Comparison of ENCODE assay signal across 8 cellular contexts in the genomic region with DNA sequence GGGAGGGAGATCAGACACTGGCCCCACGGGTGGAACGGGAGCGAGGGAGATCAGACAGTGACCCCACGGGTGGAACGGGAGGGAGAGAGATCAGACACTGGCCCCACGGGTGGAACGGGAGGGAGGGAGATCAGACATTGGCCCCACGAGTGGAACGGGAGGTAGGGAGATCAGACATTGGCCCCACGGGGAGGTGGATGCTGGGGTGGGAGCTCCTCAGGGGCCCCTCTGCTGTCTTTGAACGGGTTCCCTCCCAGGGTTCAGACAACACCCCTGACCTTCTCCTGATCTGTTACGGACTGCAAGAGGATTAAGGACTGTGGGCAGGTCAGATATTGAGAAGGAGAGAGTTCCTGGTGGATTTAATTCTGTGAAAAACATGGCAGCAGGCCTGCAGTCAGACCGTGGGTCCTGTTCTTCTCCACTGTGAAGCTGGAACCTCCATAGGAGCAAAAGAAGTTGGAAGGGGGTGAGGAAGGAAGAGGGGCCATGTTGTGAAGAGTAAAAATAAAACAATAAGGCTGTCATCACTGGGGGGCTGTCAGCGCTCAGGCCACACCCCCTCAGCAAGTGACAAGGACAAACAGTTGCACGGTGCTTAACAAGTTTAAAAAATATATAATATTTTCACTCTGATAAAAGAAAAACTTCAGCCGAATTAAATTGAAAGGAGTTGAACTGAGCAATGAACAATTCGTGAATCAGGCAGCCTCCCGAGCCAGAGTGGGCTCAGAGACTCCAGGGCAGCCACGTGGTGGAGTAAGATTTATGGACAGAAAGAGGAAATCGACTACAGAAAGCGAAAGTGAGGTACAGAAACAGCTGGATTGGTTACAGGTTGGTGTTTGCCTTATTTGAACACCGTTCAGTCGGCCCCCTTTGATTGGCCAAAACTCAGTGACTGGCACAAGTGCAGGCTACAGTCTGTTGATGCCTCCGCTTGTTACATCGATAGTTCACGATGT.
DNase-seq lines count a peak whose midpoint lies in the region; ATAC-seq and TF ChIP-seq lines count a peak whose summit lies in the region.

No MANE protein-coding gene starts in this region.

- H3K4me1 Mint-ChIP-seq in activated CD8-positive, alpha-beta T cell treated with anti-CD3 and anti-CD28 coated beads for 36 hours (ENCODE audit: low read depth): peaks cover 26% of the 10 kb centered on the region
- H3K4me1 Mint-ChIP-seq in Calu3 (ENCODE audit: low read depth, unreplicated experiment): no peaks in the 10 kb centered on the region

- CTCF ChIA-PET in activated CD8-positive, alpha-beta T cell treated with anti-CD3 and anti-CD28 coated beads for 36 hours (lab: Charles Lee): interaction anchor here (0.7 to 1.3 kb wide), 4 partner anchors 10 to 67 kb away, joined by 3 to 6 read pairs (median 4); no protein-coding TSS in a partner anchor
- CTCF ChIA-PET in Calu3 (lab: Charles Lee): interaction anchor here (0.7 kb wide), 1 partner anchor 18 kb away, joined by 3 read pairs; no protein-coding TSS in a partner anchor

- no peak overlapping the region for H3K4me3 ChIP-seq in Jurkat, Clone E6-1 (ENCODE audit: low read length)

- peaks cover 4% of the 10 kb centered on the region for H3K9me3 Mint-ChIP-seq in activated CD8-positive, alpha-beta T cell treated with anti-CD3 and anti-CD28 coated beads for 36 hours
- no peaks in the 10 kb centered on the region for H3K9me3 Mint-ChIP-seq in Calu3 (ENCODE audit: low read depth, unreplicated experiment)

- no peak for TF ChIP-seq CTCF in activated CD8-positive, alpha-beta T cell treated with anti-CD3 and anti-CD28 coated beads for 36 hours (IDR thresholded peaks at IDR 0.05)
- no peak for TF ChIP-seq CTCF in Calu3 (IDR thresholded peaks at IDR 0.05; ENCODE audit: unreplicated experiment)

- peak; percentile 71 for DNase-seq in Jurkat, Clone E6-1 (ENCODE audit: low read depth, low spot score)
- DNase-seq in activated CD8-positive, alpha-beta T cell treated with anti-CD3 and anti-CD28 coated beads for 36 hours: peak; percentile 85
- peak; percentile 76 for DNase-seq in germinal center (ENCODE audit: low spot score)
- peak; percentile 46 for DNase-seq in stimulated activated CD8-positive, alpha-beta memory T cell treated with anti-CD3 and anti-CD28 coated beads, Interleukin-12 subunit alpha, Interleukin-12 subunit beta, amount 100 ng/mL, for 1 hour (ENCODE audit: low read depth)
- DNase-seq in Calu3: no peak
- DNase-seq in NCI-H2081 treated with DMSO at 0.1 percent for 48 hours (lab: John Stamatoyannopoulos, UW): no peak
- no peak for DNase-seq in putamen (ENCODE audit: low spot score)

- H3K4me3 Mint-ChIP-seq in activated CD8-positive, alpha-beta T cell treated with anti-CD3 and anti-CD28 coated beads for 36 hours: peak overlapping the region; percentile 63
- H3K4me3 Mint-ChIP-seq in Calu3 (ENCODE audit: low read depth, unreplicated experiment): no peak overlapping the region

- ATAC-seq in activated CD8-positive, alpha-beta T cell treated with anti-CD3 and anti-CD28 coated beads for 36 hours: peak; percentile 97
- no peak for ATAC-seq in HG02642 (IDR thresholded peaks at IDR 0.05; ENCODE audit: poor library complexity, unreplicated experiment)

- POLR2A ChIA-PET in activated CD8-positive, alpha-beta T cell treated with anti-CD3 and anti-CD28 coated beads for 36 hours (lab: Charles Lee): interaction anchor here (0.7 to 2.6 kb wide), 9 partner anchors 8 to 84 kb away, joined by 3 to 10 read pairs (median 4); no protein-coding TSS in a partner anchor

- peak overlapping the region; percentile 92 for H3K27ac Mint-ChIP-seq in activated CD8-positive, alpha-beta T cell treated with anti-CD3 and anti-CD28 coated beads for 36 hours
- no peak overlapping the region for H3K27ac Mint-ChIP-seq in Calu3 (ENCODE audit: unreplicated experiment)

- intact Hi-C loops in activated CD8-positive, alpha-beta T cell treated with anti-CD3 and anti-CD28 coated beads for 36 hours (cut with micrococcal nuclease): no loop called here
- intact Hi-C loops in Calu3 (cut with micrococcal nuclease; ENCODE audit: unreplicated experiment): no loop called here

- H3K27me3 Mint-ChIP-seq in activated CD8-positive, alpha-beta T cell treated with anti-CD3 and anti-CD28 coated beads for 36 hours: no peaks in the 10 kb centered on the region
- H3K27me3 Mint-ChIP-seq in Calu3 (ENCODE audit: unreplicated experiment): peaks cover 88% of the 10 kb centered on the region

- no peaks in the 10 kb centered on the region for H3K36me3 Mint-ChIP-seq in activated CD8-positive, alpha-beta T cell treated with anti-CD3 and anti-CD28 coated beads for 36 hours (ENCODE audit: low read depth)
- H3K36me3 Mint-ChIP-seq in Calu3 (ENCODE audit: insufficient read depth, unreplicated experiment): peaks cover 12% of the 10 kb centered on the region

- BruUV-seq in Calu3 (replicated peaks; lab: Mats Ljungman, UMichigan): no TSS peak

Comparison
In these comparisons a context has a peak if more than half of its experiments do, and no peak if none do; other contexts are left out.
1. DNase-seq: peak in Jurkat, Clone E6-1 (single experiment), activated CD8-positive, alpha-beta T cell treated with anti-CD3 and anti-CD28 coated beads for 36 hours (single experiment), germinal center (single experiment) and stimulated activated CD8-positive, alpha-beta memory T cell treated with anti-CD3 and anti-CD28 coated beads, Interleukin-12 subunit alpha, Interleukin-12 subunit beta, amount 100 ng/mL, for 1 hour (single experiment); none in Calu3 (single experiment), NCI-H2081 treated with DMSO at 0.1 percent for 48 hours (single experiment) and putamen (single experiment).